Comparison of ENCODE assay signal across 2 cellular contexts in the genomic region with DNA sequence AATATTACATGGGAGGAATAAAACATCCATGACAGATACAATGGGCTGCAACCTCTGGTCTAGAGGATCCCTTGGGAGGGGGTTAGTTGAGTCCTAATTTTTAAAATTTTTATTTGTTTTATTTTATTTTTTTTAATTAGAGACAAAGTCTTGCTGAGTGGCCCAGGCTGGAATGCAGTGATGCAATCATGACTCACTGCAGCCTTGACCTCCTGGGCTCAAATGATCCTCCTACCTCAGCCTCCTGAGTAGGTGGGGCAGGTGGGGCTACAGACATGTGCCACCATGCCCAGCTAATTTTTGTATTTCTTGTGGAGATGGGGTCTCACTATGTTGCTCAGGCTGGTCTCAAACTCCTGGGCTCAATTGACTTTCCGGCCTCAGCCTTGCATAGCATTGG.
A peak's percentile ranks its signal among the peaks of the same experiment; 100 is the strongest.
TF ChIP-seq lines count a peak whose summit lies in the region.

No MANE protein-coding gene starts in this region.

TF ChIP-seq in H1, 55 proteins besides CTCF, POLR2A, EP300 and RAD21:
- TF ChIP-seq, protein P1, sequence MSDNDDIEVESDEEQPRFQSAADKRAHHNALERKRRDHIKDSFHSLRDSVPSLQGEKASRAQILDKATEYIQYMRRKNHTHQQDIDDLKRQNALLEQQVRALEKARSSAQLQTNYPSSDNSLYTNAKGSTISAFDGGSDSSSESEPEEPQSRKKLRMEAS (IDR thresholded peaks at IDR 0.05), result no peak
- TF ChIP-seq JUND (IDR thresholded peaks at IDR 0.05; ENCODE audit: low read length), result peak; percentile 45; the same call in 1 of the 2 replicates

TF ChIP-seq in HepG2, 621 proteins besides CTCF, POLR2A, EP300 and RAD21:
- TF ChIP-seq TEAD3 (CRISPR knock-in tag; optimal IDR thresholded peaks at IDR 0.05; ENCODE audit: borderline replicate concordance), result peak; percentile 48
- TF ChIP-seq, protein P2, sequence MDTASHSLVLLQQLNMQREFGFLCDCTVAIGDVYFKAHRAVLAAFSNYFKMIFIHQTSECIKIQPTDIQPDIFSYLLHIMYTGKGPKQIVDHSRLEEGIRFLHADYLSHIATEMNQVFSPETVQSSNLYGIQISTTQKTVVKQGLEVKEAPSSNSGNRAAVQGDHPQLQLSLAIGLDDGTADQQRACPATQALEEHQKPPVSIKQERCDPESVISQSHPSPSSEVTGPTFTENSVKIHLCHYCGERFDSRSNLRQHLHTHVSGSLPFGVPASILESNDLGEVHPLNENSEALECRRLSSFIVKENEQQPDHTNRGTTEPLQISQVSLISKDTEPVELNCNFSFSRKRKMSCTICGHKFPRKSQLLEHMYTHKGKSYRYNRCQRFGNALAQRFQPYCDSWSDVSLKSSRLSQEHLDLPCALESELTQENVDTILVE (CRISPR knock-in tag; IDR thresholded peaks at IDR 0.05), result no peak
- TF ChIP-seq CEBPG (CRISPR knock-in tag; IDR thresholded peaks at IDR 0.05), result peak; percentile 29; the same call in 1 of the 2 replicates
- no peak for TF ChIP-seq RNF2 (conservative IDR thresholded peaks at IDR 0.05; ENCODE audit: low read depth)
- no peak for TF ChIP-seq ZNF674 (CRISPR knock-in tag; IDR thresholded peaks at IDR 0.05; ENCODE audit: low read depth)
- 0 out of 4 replicates have a peak, but pooled peaks of 1 of the 2 experiments have one; percentile 30 for TF ChIP-seq NR2F1 (CRISPR knock-in tag; IDR thresholded peaks at IDR 0.05)
- no peak for TF ChIP-seq MXD4 (CRISPR knock-in tag; IDR thresholded peaks at IDR 0.05)
- no peak for TF ChIP-seq MXI1 (IDR thresholded peaks at IDR 0.05; ENCODE audit: borderline replicate concordance, low read depth, low read length)
- TF ChIP-seq, protein P3, sequence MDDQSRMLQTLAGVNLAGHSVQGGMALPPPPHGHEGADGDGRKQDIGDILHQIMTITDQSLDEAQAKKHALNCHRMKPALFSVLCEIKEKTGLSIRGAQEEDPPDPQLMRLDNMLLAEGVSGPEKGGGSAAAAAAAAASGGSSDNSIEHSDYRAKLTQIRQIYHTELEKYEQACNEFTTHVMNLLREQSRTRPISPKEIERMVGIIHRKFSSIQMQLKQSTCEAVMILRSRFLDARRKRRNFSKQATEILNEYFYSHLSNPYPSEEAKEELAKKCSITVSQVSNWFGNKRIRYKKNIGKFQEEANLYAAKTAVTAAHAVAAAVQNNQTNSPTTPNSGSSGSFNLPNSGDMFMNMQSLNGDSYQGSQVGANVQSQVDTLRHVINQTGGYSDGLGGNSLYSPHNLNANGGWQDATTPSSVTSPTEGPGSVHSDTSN (CRISPR knock-in tag; IDR thresholded peaks at IDR 0.05; ENCODE audit: borderline replicate concordance), result no peak
- TF ChIP-seq, protein P4, sequence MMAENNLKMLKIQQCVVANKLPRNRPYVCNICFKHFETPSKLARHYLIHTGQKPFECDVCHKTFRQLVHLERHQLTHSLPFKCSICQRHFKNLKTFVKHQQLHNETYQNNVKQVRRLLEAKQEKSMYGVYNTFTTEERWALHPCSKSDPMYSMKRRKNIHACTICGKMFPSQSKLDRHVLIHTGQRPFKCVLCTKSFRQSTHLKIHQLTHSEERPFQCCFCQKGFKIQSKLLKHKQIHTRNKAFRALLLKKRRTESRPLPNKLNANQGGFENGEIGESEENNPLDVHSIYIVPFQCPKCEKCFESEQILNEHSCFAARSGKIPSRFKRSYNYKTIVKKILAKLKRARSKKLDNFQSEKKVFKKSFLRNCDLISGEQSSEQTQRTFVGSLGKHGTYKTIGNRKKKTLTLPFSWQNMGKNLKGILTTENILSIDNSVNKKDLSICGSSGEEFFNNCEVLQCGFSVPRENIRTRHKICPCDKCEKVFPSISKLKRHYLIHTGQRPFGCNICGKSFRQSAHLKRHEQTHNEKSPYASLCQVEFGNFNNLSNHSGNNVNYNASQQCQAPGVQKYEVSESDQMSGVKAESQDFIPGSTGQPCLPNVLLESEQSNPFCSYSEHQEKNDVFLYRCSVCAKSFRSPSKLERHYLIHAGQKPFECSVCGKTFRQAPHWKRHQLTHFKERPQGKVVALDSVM (CRISPR knock-in tag; IDR thresholded peaks at IDR 0.05), result peak; percentile 90
- TF ChIP-seq, protein P5, sequence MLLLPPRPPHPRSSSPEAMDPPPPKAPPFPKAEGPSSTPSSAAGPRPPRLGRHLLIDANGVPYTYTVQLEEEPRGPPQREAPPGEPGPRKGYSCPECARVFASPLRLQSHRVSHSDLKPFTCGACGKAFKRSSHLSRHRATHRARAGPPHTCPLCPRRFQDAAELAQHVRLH (CRISPR knock-in tag; IDR thresholded peaks at IDR 0.05; ENCODE audit: borderline replicate concordance, low read depth), result no peak
- TF ChIP-seq NR2F6 (IDR thresholded peaks at IDR 0.05), result no peak
- peak; percentile 24; the same call in 1 of the 2 replicates for TF ChIP-seq NR2F6 (CRISPR knock-in tag; IDR thresholded peaks at IDR 0.05)
- TF ChIP-seq, protein P6, sequence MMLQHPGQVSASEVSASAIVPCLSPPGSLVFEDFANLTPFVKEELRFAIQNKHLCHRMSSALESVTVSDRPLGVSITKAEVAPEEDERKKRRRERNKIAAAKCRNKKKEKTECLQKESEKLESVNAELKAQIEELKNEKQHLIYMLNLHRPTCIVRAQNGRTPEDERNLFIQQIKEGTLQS (CRISPR knock-in tag; IDR thresholded peaks at IDR 0.05), result peak; percentile 80
- no peak for TF ChIP-seq ZNF605 (CRISPR knock-in tag; IDR thresholded peaks at IDR 0.05)
- TF ChIP-seq HDAC6 (IDR thresholded peaks at IDR 0.05; ENCODE audit: low read depth, low read length), result no peak
- no peak for TF ChIP-seq HDAC1 (CRISPR knock-in tag; IDR thresholded peaks at IDR 0.05)
- TF ChIP-seq, protein P7, sequence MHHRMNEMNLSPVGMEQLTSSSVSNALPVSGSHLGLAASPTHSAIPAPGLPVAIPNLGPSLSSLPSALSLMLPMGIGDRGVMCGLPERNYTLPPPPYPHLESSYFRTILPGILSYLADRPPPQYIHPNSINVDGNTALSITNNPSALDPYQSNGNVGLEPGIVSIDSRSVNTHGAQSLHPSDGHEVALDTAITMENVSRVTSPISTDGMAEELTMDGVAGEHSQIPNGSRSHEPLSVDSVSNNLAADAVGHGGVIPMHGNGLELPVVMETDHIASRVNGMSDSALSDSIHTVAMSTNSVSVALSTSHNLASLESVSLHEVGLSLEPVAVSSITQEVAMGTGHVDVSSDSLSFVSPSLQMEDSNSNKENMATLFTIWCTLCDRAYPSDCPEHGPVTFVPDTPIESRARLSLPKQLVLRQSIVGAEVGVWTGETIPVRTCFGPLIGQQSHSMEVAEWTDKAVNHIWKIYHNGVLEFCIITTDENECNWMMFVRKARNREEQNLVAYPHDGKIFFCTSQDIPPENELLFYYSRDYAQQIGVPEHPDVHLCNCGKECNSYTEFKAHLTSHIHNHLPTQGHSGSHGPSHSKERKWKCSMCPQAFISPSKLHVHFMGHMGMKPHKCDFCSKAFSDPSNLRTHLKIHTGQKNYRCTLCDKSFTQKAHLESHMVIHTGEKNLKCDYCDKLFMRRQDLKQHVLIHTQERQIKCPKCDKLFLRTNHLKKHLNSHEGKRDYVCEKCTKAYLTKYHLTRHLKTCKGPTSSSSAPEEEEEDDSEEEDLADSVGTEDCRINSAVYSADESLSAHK (CRISPR knock-in tag; IDR thresholded peaks at IDR 0.05; ENCODE audit: borderline replicate concordance), result no peak
- no peak for TF ChIP-seq HMG20A (CRISPR knock-in tag; IDR thresholded peaks at IDR 0.05; ENCODE audit: borderline replicate concordance)
- TF ChIP-seq, protein P8, sequence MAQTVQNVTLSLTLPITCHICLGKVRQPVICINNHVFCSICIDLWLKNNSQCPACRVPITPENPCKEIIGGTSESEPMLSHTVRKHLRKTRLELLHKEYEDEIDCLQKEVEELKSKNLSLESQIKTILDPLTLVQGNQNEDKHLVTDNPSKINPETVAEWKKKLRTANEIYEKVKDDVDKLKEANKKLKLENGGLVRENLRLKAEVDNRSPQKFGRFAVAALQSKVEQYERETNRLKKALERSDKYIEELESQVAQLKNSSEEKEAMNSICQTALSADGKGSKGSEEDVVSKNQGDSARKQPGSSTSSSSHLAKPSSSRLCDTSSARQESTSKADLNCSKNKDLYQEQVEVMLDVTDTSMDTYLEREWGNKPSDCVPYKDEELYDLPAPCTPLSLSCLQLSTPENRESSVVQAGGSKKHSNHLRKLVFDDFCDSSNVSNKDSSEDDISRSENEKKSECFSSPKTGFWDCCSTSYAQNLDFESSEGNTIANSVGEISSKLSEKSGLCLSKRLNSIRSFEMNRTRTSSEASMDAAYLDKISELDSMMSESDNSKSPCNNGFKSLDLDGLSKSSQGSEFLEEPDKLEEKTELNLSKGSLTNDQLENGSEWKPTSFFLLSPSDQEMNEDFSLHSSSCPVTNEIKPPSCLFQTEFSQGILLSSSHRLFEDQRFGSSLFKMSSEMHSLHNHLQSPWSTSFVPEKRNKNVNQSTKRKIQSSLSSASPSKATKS (CRISPR knock-in tag; IDR thresholded peaks at IDR 0.05), result no peak
- no peak for TF ChIP-seq NFRKB (IDR thresholded peaks at IDR 0.05)
- peak; percentile 71 for TF ChIP-seq FOSL1 (CRISPR knock-in tag; IDR thresholded peaks at IDR 0.05; ENCODE audit: borderline replicate concordance)
- TF ChIP-seq ARHGAP35 (CRISPR knock-in tag; IDR thresholded peaks at IDR 0.05; ENCODE audit: borderline replicate concordance), result no peak
- peak; percentile 52; the same call in 1 of the 2 replicates for TF ChIP-seq CEBPB (IDR thresholded peaks at IDR 0.05; ENCODE audit: borderline replicate concordance, low read depth, low read length)
- TF ChIP-seq KLF13 (CRISPR knock-in tag; IDR thresholded peaks at IDR 0.05), result no peak
- no peak for TF ChIP-seq ZC3H13 (CRISPR knock-in tag; IDR thresholded peaks at IDR 0.05)
- TF ChIP-seq NONO (IDR thresholded peaks at IDR 0.05), result no peak
- TF ChIP-seq NONO (CRISPR knock-in tag; conservative IDR thresholded peaks at IDR 0.05), result no peak
- TF ChIP-seq FOSL2 (CRISPR knock-in tag; IDR thresholded peaks at IDR 0.05), result peak; percentile 91
- TF ChIP-seq, protein P9, sequence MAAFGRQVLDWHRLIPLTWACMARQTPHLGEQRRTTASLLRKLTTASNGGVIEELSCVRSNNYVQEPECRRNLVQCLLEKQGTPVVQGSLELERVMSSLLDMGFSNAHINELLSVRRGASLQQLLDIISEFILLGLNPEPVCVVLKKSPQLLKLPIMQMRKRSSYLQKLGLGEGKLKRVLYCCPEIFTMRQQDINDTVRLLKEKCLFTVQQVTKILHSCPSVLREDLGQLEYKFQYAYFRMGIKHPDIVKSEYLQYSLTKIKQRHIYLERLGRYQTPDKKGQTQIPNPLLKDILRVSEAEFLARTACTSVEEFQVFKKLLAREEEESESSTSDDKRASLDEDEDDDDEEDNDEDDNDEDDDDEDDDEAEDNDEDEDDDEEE (CRISPR knock-in tag; IDR thresholded peaks at IDR 0.05), result no peak
